1 cellular context compared by ENCODE assay signal in genomic region chr7:662576-662975, GRCh38.
TF ChIP-seq lines count a peak whose summit lies in the region.

No MANE protein-coding gene starts in this region.

TF ChIP-seq in GM23338, 12 proteins besides CTCF, POLR2A, EP300 and RAD21 (continued from another document):
- TF ChIP-seq REST (IDR thresholded peaks at IDR 0.05; ENCODE audit: unreplicated experiment), result no peak
- TF ChIP-seq POLR2AphosphoS5 (IDR thresholded peaks at IDR 0.05; ENCODE audit: low read depth), result no peak
- no peak for TF ChIP-seq ZNF114 (CRISPR knock-in tag; IDR thresholded peaks at IDR 0.05)
TF ChIP-seq in GM23338: peak in this region for 0.
